In genomic region chr1:13762642-13763041, GRCh38 we compare ENCODE assay signal across 14 cellular contexts.
DNase-seq lines count a peak whose midpoint lies in the region; ATAC-seq, FAIRE-seq and TF ChIP-seq lines count a peak whose summit lies in the region.
"Had no signal": no experiment of that assay in that cellular context is flagged by ENCODE, and none has a peak within 500 bp of the region (broad histone marks: within the 10 kb centered on the region; RNA-seq: fewer than 3 reads in every experiment).

No MANE protein-coding gene starts in this region.

- H3K9ac ChIP-seq in OCI-LY1 (ENCODE audit: low read length) = peak overlapping the region; percentile 13; the same call in 1 of the 2 replicates

- no peaks in the 10 kb centered on the region for H3F3A ChIP-seq in OCI-LY1 (ENCODE audit: insufficient read depth, low read length)

- H3K36me3 ChIP-seq in OCI-LY1 (ENCODE audit: insufficient read depth, low read length) = peaks cover 58% of the 10 kb centered on the region
- H3K36me3 ChIP-seq: upper lobe of right lung had no signal

- H3K9me3 Mint-ChIP-seq in effector memory CD8-positive, alpha-beta T cell = no peaks in the 10 kb centered on the region

- H3K36me3 Mint-ChIP-seq in effector memory CD8-positive, alpha-beta T cell (ENCODE audit: insufficient read depth) = peaks cover 50% of the 10 kb centered on the region

- no peaks in the 10 kb centered on the region for H3K9me3 ChIP-seq in OCI-LY1 (ENCODE audit: low read length)
- H3K9me3 ChIP-seq: Caco-2, SJSA1, upper lobe of right lung had no signal

- peak overlapping the region; percentile 21 for H3K4me3 ChIP-seq in OCI-LY1 (ENCODE audit: low read depth, low read length, poor library complexity, severe bottlenecking)
- H3K4me3 ChIP-seq: SJSA1, upper lobe of right lung had no signal

- DNase-seq in GM12891 (ENCODE audit: insufficient read length, low spot score) = no peak
- no peak for DNase-seq in effector memory CD8-positive, alpha-beta T cell
- peak; percentile 35 for DNase-seq in retina
- no peak for DNase-seq in 8988T
- no peak for DNase-seq in activated CD4-positive, alpha-beta T cell treated with anti-CD3 and anti-CD28 coated beads for 4 hours
- DNase-seq in NCI-H345 treated with DMSO at 0.1 percent for 48 hours (lab: John Stamatoyannopoulos, UW; ENCODE audit: unreplicated experiment) = no peak
- DNase-seq: Caco-2, GDM1, kidney, MV-4-11, upper lobe of right lung had no signal

- no peaks in the 10 kb centered on the region for H3K27me3 Mint-ChIP-seq in effector memory CD8-positive, alpha-beta T cell

- ATAC-seq in effector memory CD8-positive, alpha-beta T cell (replicated peaks) = no peak
- ATAC-seq: upper lobe of right lung had no signal

- H3K4me1 ChIP-seq in OCI-LY1 (ENCODE audit: insufficient read depth, low read length, severe bottlenecking) = peaks cover 75% of the 10 kb centered on the region

- peak overlapping the region; percentile 6 to 43 for H3K4me3 Mint-ChIP-seq in effector memory CD8-positive, alpha-beta T cell

- no peak for TF ChIP-seq CTCF in OCI-LY1 (IDR thresholded peaks at IDR 0.05; ENCODE audit: low read length)

- no peak for FAIRE-seq in GM12891 (lab: Jason Lieb, UNC)
- FAIRE-seq: colon, kidney had no signal

- peaks cover 100% of the 10 kb centered on the region for H3K79me2 ChIP-seq in OCI-LY1 (ENCODE audit: insufficient read depth, low read length)

- H3K9me2 ChIP-seq in OCI-LY1 (ENCODE audit: low read depth, low read length) = no peaks in the 10 kb centered on the region

- H3K27ac Mint-ChIP-seq in effector memory CD8-positive, alpha-beta T cell = peak overlapping the region; percentile 54 to 59

- peaks cover 59 to 71% of the 10 kb centered on the region in 2 donors for H3K4me1 Mint-ChIP-seq in effector memory CD8-positive, alpha-beta T cell (ENCODE audit: low read depth in 2 of 2)

- H2AFZ ChIP-seq in OCI-LY1 (ENCODE audit: low read length) = no peak overlapping the region

- TF ChIP-seq POLR2A in GM12891 (IDR thresholded peaks at IDR 0.05; ENCODE audit: low read depth, low read length) = 0 out of 2 replicates have a peak, but pooled peaks have one; percentile 29

- H3K27ac ChIP-seq in OCI-LY1 (ENCODE audit: low read depth, low read length, poor library complexity, severe bottlenecking) = peak overlapping the region; percentile 46
- H3K27ac ChIP-seq: SJSA1, upper lobe of right lung had no signal

- H3K4me2 ChIP-seq in OCI-LY1 (ENCODE audit: low read length) = peak overlapping the region; percentile 50

- H4K20me1 ChIP-seq in OCI-LY1 (ENCODE audit: insufficient read depth, low read length) = 0 out of 2 replicates have a peak, but pooled peaks cover 7% of the 10 kb centered on the region

- no peaks in the 10 kb centered on the region for H3K27me3 ChIP-seq in OCI-LY1 (ENCODE audit: insufficient read depth, low read length)
- H3K27me3 ChIP-seq: SJSA1, upper lobe of right lung had no signal

TF ChIP-seq in GM12891, 5 proteins besides CTCF, POLR2A, EP300 and RAD21:
- no peak for TF ChIP-seq PAX5 (IDR thresholded peaks at IDR 0.05; ENCODE audit: insufficient read depth, low read length, severe bottlenecking)
- no peak; the same call in 1 of the 2 replicates for TF ChIP-seq POLR2AphosphoS5 (IDR thresholded peaks at IDR 0.05; ENCODE audit: low read depth, low read length)
- no peak for TF ChIP-seq SPI1 (IDR thresholded peaks at IDR 0.05; ENCODE audit: low read depth, low read length)
- TF ChIP-seq POU2F2 (IDR thresholded peaks at IDR 0.05; ENCODE audit: low read depth, low read length) = no peak
- no peak for TF ChIP-seq TAF1 (IDR thresholded peaks at IDR 0.05; ENCODE audit: low read depth, low read length)
